Comparison of ENCODE assay signal across 12 cellular contexts in genomic region chr10:87547734-87548311, GRCh38. TPM values are rescaled to one million over a fixed set of nuclear protein-coding genes. Genes with fewer than 3 reads are reported as not detected.
DNase-seq lines count a peak whose midpoint lies in the region; ATAC-seq and TF ChIP-seq lines count a peak whose summit lies in the region.
"Had no signal": no experiment of that assay in that cellular context is flagged by ENCODE, and none has a peak within 500 bp of the region (broad histone marks: within the 10 kb centered on the region; RNA-seq: fewer than 3 reads in every experiment).

No MANE protein-coding gene starts in this region.

- H3K4me3 ChIP-seq in BE2C (ENCODE audit: low read depth, low read length), result no peak overlapping the region

- H3K36me3 Mint-ChIP-seq in HFFc6 (ENCODE audit: low read depth), result peaks cover 30% of the 10 kb centered on the region

- H3K27me3 Mint-ChIP-seq in HFFc6 (ENCODE audit: insufficient read depth), result no peaks in the 10 kb centered on the region
- H3K27me3 Mint-ChIP-seq: activated naive CD4-positive, alpha-beta T cell treated with anti-CD3 and anti-CD28 coated beads, Interleukin-2, amount 10 ng/mL, durations not matched to agents 7 days and 5 days had no signal

- H3K27ac Mint-ChIP-seq in HFFc6, result peak overlapping the region; percentile 95
- H3K27ac Mint-ChIP-seq: activated naive CD4-positive, alpha-beta T cell treated with anti-CD3 and anti-CD28 coated beads, Interleukin-2, amount 10 ng/mL, durations not matched to agents 7 days and 5 days had no signal

- TF ChIP-seq CTCF in HFFc6 (IDR thresholded peaks at IDR 0.05), result no peak
- TF ChIP-seq CTCF in BE2C (IDR thresholded peaks at IDR 0.05; ENCODE audit: low read depth, low read length), result no peak

- H3K4me1 ChIP-seq in BE2C, result no peaks in the 10 kb centered on the region

- ATAC-seq in HG03039 (IDR thresholded peaks at IDR 0.05; ENCODE audit: unreplicated experiment), result no peak
- ATAC-seq in GM21367 (IDR thresholded peaks at IDR 0.05; ENCODE audit: unreplicated experiment), result no peak
- ATAC-seq: left ventricle myocardium superior had no signal

- peaks cover 94% of the 10 kb centered on the region for H3K4me1 Mint-ChIP-seq in HFFc6 (ENCODE audit: low read depth)

- peak overlapping the region; percentile 85 for H3K4me3 Mint-ChIP-seq in HFFc6
- H3K4me3 Mint-ChIP-seq: activated naive CD4-positive, alpha-beta T cell treated with anti-CD3 and anti-CD28 coated beads, Interleukin-2, amount 10 ng/mL, durations not matched to agents 7 days and 5 days had no signal

- no peaks in the 10 kb centered on the region for H3K9me3 ChIP-seq in BE2C

- no peaks in the 10 kb centered on the region for H3K27me3 ChIP-seq in BE2C

- no peaks in the 10 kb centered on the region; the same call in none of the 2 replicates for H3K36me3 ChIP-seq in BE2C

- peaks cover 5% of the 10 kb centered on the region for H3K9me3 Mint-ChIP-seq in HFFc6

- peak; percentile 86 for DNase-seq in A172 (ENCODE audit: low spot score)
- peak; percentile 89 for DNase-seq in HFFc6
- peak; percentile 70 for DNase-seq in amniotic stem cell (lab: John Stamatoyannopoulos, UW)
- DNase-seq in kidney glomerular epithelial cell (lab: John Stamatoyannopoulos, UW), result peak; percentile 52
- no peak for DNase-seq in BE2C
- DNase-seq in GM19240 (ENCODE audit: insufficient read length, low spot score), result no peak
- DNase-seq: activated naive CD4-positive, alpha-beta T cell treated with anti-CD3 and anti-CD28 coated beads, Interleukin-2, amount 10 ng/mL, durations not matched to agents 7 days and 5 days; AML-193; left ventricle myocardium superior; stimulated activated naive CD4-positive, alpha-beta T cell treated with Interleukin-2 at 50 U/mL for 16 hours had no signal

RNA-seq across cellular contexts. Expression of gene MINPP1, which starts 43.1 kb away (rescaled TPM):
- total RNA-seq in A172 (2014; rRNA removed; shearing (Covaris generic)), result 42.9 and 49.1 TPM in 2 replicates
- 10 to 100 TPM; 32.5 to 41.4 (median 37.0) TPM for total RNA-seq in HFFc6 (2021; fragmentation: NEBNext Ultra II Directional; extraction: Animal tissue kit (Norgen Biotek cat#: 25700))
- 43.1 TPM for polyA plus RNA-seq in BE2C (2012; ENCODE audit: insufficient read depth, insufficient read length, low read depth)

Comparison
In these comparisons a context has a peak if more than half of its experiments do, and no peak if none do; other contexts are left out.
1. DNase-seq: peak in A172 (single experiment), HFFc6 (single experiment), amniotic stem cell (single experiment) and kidney glomerular epithelial cell (single experiment); none in BE2C (single experiment) and GM19240 (single experiment).